34 cellular contexts compared by ENCODE assay signal in the genomic region with DNA sequence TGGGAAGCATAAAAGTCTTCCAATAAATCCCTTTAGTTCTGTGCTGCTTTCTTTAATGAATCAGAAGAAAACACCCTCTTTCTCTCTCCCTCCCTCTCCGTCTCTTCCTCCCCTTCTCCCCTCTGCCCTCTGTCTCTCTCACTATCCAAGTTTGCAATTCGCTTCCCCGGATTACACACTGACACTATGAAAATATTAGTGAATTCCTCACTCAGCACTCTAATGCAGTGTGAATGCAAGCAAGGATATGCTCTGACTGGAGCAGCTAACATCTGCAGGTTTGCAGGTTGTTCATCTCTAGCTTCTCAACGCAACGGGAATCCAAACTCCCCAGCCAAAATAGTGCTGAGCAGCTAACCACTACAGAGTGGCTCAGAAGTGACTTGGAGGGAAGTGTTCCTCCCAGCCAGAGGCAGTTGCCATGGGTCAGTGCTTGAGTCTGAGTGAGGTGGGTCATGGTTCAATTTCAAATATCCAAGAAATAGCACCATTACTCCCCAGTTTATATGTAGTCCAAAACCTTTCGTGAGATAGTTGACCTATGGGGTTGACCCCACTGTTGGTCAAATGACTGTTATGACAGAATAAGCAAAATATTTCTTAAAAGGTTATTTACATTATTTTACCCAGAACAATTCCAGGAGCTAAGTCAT.
DNase-seq lines count a peak whose midpoint lies in the region; FAIRE-seq and TF ChIP-seq lines count a peak whose summit lies in the region.
"Had no signal": no experiment of that assay in that cellular context is flagged by ENCODE, and none has a peak within 500 bp of the region (broad histone marks: within the 10 kb centered on the region; RNA-seq: fewer than 3 reads in every experiment).

No MANE protein-coding gene starts in this region.

- H3K4me2 ChIP-seq in mammary epithelial cell (ENCODE audit: insufficient read depth, low read depth, low read length) (no peak overlapping the region), fibroblast of lung (ENCODE audit: extremely low read depth, insufficient read depth, low read length) (peak overlapping the region; percentile 27)

- BruUV-seq in MCF 10A (replicated peaks; lab: Mats Ljungman, UMichigan): no TSS peak
- no TSS peak for BruUV-seq in mammary epithelial cell (replicated peaks; lab: Mats Ljungman, UMichigan)

- H3K4me3 Mint-ChIP-seq in MCF 10A (ENCODE audit: unreplicated experiment): no peak overlapping the region
- no peak overlapping the region for H3K4me3 Mint-ChIP-seq in activated T-cell treated with anti-CD3 and anti-CD28 coated beads, Interleukin-2, amount 50 U/mL, for 24 hours
- H3K4me3 Mint-ChIP-seq: activated CD4-positive, alpha-beta T cell treated with anti-CD3 and anti-CD28 coated beads for 36 hours; activated T-cell treated with anti-CD3 and anti-CD28 coated beads, Interleukin-2, amount 50 U/mL, for 4 hours; endodermal cell; memory B cell; type B pancreatic cell had no signal

- H3K9ac ChIP-seq in mammary epithelial cell (ENCODE audit: insufficient read depth, low read length): no peak overlapping the region
- H3K9ac ChIP-seq in fibroblast of lung (ENCODE audit: insufficient read depth, low read length): no peak overlapping the region

- 73% methylated on average over 6 of the region's 6 CpGs for WGBS in mammary epithelial cell (ENCODE audit: low coverage, missing lambda C conversion rate)

- POLR2A ChIA-PET in MCF 10A (lab: Yijun Ruan, JAX): interaction anchor here (0.6 to 1.1 kb wide), 4 partner anchors 8 to 92 kb away, joined by 3 to 4 read pairs (median 4); no protein-coding TSS in a partner anchor

- no peak overlapping the region for H3K27ac ChIP-seq in mammary epithelial cell (ENCODE audit: insufficient read depth, low read depth, low read length)
- H3K27ac ChIP-seq in SJSA1: peak overlapping the region; percentile 43
- peak overlapping the region; percentile 42 for H3K27ac ChIP-seq in fibroblast of lung (ENCODE audit: insufficient read depth, low read length)
- H3K27ac ChIP-seq: adrenal gland, colonic mucosa, esophagus squamous epithelium, neutrophil, prostate gland, skin epidermis had no signal

- no peak overlapping the region for H3K27ac Mint-ChIP-seq in MCF 10A (ENCODE audit: low read depth, unreplicated experiment)
- no peak overlapping the region for H3K27ac Mint-ChIP-seq in activated T-cell treated with anti-CD3 and anti-CD28 coated beads, Interleukin-2, amount 50 U/mL, for 24 hours
- H3K27ac Mint-ChIP-seq: activated CD4-positive, alpha-beta T cell treated with anti-CD3 and anti-CD28 coated beads for 36 hours; endodermal cell; memory B cell; type B pancreatic cell had no signal

- H3K36me3 Mint-ChIP-seq in MCF 10A (ENCODE audit: insufficient read depth, unreplicated experiment): no peaks in the 10 kb centered on the region
- no peaks in the 10 kb centered on the region for H3K36me3 Mint-ChIP-seq in activated T-cell treated with anti-CD3 and anti-CD28 coated beads, Interleukin-2, amount 50 U/mL, for 24 hours (ENCODE audit: low read depth)
- H3K36me3 Mint-ChIP-seq: memory B cell, type B pancreatic cell had no signal

- H2AFZ ChIP-seq in mammary epithelial cell (ENCODE audit: low read depth, low read length) (no peak overlapping the region), fibroblast of lung (ENCODE audit: low read length) (no peak overlapping the region)

- no peaks in the 10 kb centered on the region for H3K27me3 ChIP-seq in mammary epithelial cell (ENCODE audit: insufficient read depth, low read length)
- H3K27me3 ChIP-seq in SJSA1 (replicated peaks): no peaks in the 10 kb centered on the region
- H3K27me3 ChIP-seq in fibroblast of lung (ENCODE audit: control insufficient read depth, insufficient read depth, low read length): no peaks in the 10 kb centered on the region
- H3K27me3 ChIP-seq: adrenal gland, colonic mucosa, esophagus squamous epithelium had no signal

- no peaks in the 10 kb centered on the region for H3K27me3 Mint-ChIP-seq in MCF 10A (ENCODE audit: insufficient read depth, unreplicated experiment)
- no peaks in the 10 kb centered on the region for H3K27me3 Mint-ChIP-seq in activated T-cell treated with anti-CD3 and anti-CD28 coated beads, Interleukin-2, amount 50 U/mL, for 24 hours
- H3K27me3 Mint-ChIP-seq: memory B cell had no signal

- no peaks in the 10 kb centered on the region for H3K9me3 Mint-ChIP-seq in MCF 10A (ENCODE audit: unreplicated experiment)
- H3K9me3 Mint-ChIP-seq in activated T-cell treated with anti-CD3 and anti-CD28 coated beads, Interleukin-2, amount 50 U/mL, for 24 hours: no peaks in the 10 kb centered on the region
- H3K9me3 Mint-ChIP-seq: activated T-cell treated with anti-CD3 and anti-CD28 coated beads, Interleukin-2, amount 50 U/mL, for 4 hours; endodermal cell; memory B cell; type B pancreatic cell had no signal

- CTCF ChIA-PET in MCF 10A (lab: Yijun Ruan, JAX): interaction anchor here (0.6 to 1.5 kb wide), 6 partner anchors 9 to 235 kb away, joined by 3 to 5 read pairs (median 4); no protein-coding TSS in a partner anchor
- CTCF ChIA-PET in mammary epithelial cell (lab: Charles Lee; ENCODE audit: low non-redundant PET): no interaction called here

- H3K9me3 ChIP-seq in mammary epithelial cell (replicated peaks; ENCODE audit: insufficient read depth, low read length) (no peaks in the 10 kb centered on the region), SJSA1 (replicated peaks) (no peaks in the 10 kb centered on the region), fibroblast of lung (ENCODE audit: control insufficient read depth, insufficient read depth, low read depth, low read length) (no peaks in the 10 kb centered on the region)
- H3K9me3 ChIP-seq: adrenal gland, colonic mucosa, esophagus squamous epithelium, neutrophil, prostate gland had no signal

- intact Hi-C loops in MCF 10A (cut with micrococcal nuclease): no loop called here
- intact Hi-C loops in mammary epithelial cell (cut with micrococcal nuclease): no loop called here

- peaks cover 23% of the 10 kb centered on the region for H3K4me1 ChIP-seq in mammary epithelial cell (ENCODE audit: insufficient read depth, low read length)
- H3K4me1 ChIP-seq in SJSA1 (replicated peaks): peaks cover 52% of the 10 kb centered on the region
- peaks cover 6% of the 10 kb centered on the region for H3K4me1 ChIP-seq in fibroblast of lung (ENCODE audit: control insufficient read depth, extremely low read depth, insufficient read depth, low read length)
- H3K4me1 ChIP-seq: colonic mucosa, prostate gland had no signal

- no peak for FAIRE-seq in urothelium cell line (lab: Jason Lieb, UNC)
- FAIRE-seq: bronchial epithelial cell, GM12878, RCC 7860 had no signal

- no peaks in the 10 kb centered on the region for H3K79me2 ChIP-seq in mammary epithelial cell (ENCODE audit: insufficient read depth, low read length)
- H3K79me2 ChIP-seq in fibroblast of lung (ENCODE audit: control insufficient read depth, insufficient read depth, low read length): no peaks in the 10 kb centered on the region

- H3K4me1 Mint-ChIP-seq in MCF 10A (ENCODE audit: insufficient read depth, unreplicated experiment): peaks cover 32% of the 10 kb centered on the region
- H3K4me1 Mint-ChIP-seq in activated T-cell treated with anti-CD3 and anti-CD28 coated beads, Interleukin-2, amount 50 U/mL, for 24 hours (ENCODE audit: low read depth): peaks cover 10% of the 10 kb centered on the region

- H3K4me3 ChIP-seq in mammary epithelial cell (replicated peaks in 1 of 3; ENCODE audit: insufficient read depth in 1 of 3, low read depth in 2 of 3, low read length in 3 of 3) (no peak overlapping the region), SJSA1 (no peak overlapping the region), fibroblast of lung (replicated peaks in 1 of 4; ENCODE audit: control extremely low read depth in 1 of 4, insufficient read depth in 1 of 4, low read depth in 3 of 4, low read length in 4 of 4) (no peak overlapping the region)
- H3K4me3 ChIP-seq: adrenal gland, colonic mucosa, esophagus squamous epithelium, GM12878, prostate gland, skin epidermis had no signal

- DNase-seq in MCF 10A (ENCODE audit: unreplicated experiment): no peak
- no peak for DNase-seq in mammary epithelial cell
- DNase-seq in SJSA1 (ENCODE audit: low read depth in 1 of 2, low spot score in 2 of 2): peak in 1 of 2 experiments; percentile 42
- no peak for DNase-seq in fibroblast of lung (ENCODE audit: low read depth in 2 of 2)
- DNase-seq in urothelium cell line (ENCODE audit: low spot score): peak; percentile 9
- DNase-seq in medulla oblongata (ENCODE audit: extremely low spot score): no peak
- DNase-seq in inferior parietal cortex (ENCODE audit: extremely low spot score): no peak
- no peak for DNase-seq in activated T-cell treated with anti-CD3 and anti-CD28 coated beads, Interleukin-2, amount 50 U/mL, for 24 hours
- DNase-seq: 8988T; activated CD4-positive, alpha-beta T cell treated with anti-CD3 and anti-CD28 coated beads for 36 hours; activated CD8-positive, alpha-beta memory T cell treated with anti-CD3 and anti-CD28 coated beads for 24 hours; activated T-cell treated with anti-CD3 and anti-CD28 coated beads, Interleukin-2, amount 50 U/mL, for 4 hours; adrenal gland; colonic mucosa; COR-L47; DND-41; endodermal cell; esophagus squamous epithelium; glutamatergic neuron; KG1; kidney glomerular epithelial cell; MV-4-11; NCI-H146; NCI-H524 treated with DMSO at 0.1 percent for 48 hours; stimulated activated CD4-positive, alpha-beta T cell treated with anti-CD3 and anti-CD28 coated beads, Interleukin-1b, Interleukin-23, amount 100 ng/mL, for 48 hours; T-helper 1 cell had no signal

- H4K20me1 ChIP-seq in mammary epithelial cell (ENCODE audit: insufficient read depth, low read length): no peaks in the 10 kb centered on the region
- H4K20me1 ChIP-seq in fibroblast of lung (ENCODE audit: control insufficient read depth, extremely low read depth, insufficient read depth, low read length): no peaks in the 10 kb centered on the region

- in situ Hi-C loops in mammary epithelial cell (cut with MboI; ENCODE audit: low sequenced_read_pairs in 2 of 2): no loop called here

- no peaks in the 10 kb centered on the region for H3K36me3 ChIP-seq in mammary epithelial cell (ENCODE audit: insufficient read depth, low read length)
- no peaks in the 10 kb centered on the region for H3K36me3 ChIP-seq in SJSA1
- H3K36me3 ChIP-seq in fibroblast of lung (ENCODE audit: control insufficient read depth, insufficient read depth, low read length): no peaks in the 10 kb centered on the region
- H3K36me3 ChIP-seq: adrenal gland, colonic mucosa, esophagus squamous epithelium, neutrophil, prostate gland had no signal

- dilution Hi-C loops in mammary epithelial cell (cut with HindIII; ENCODE audit: low sequenced_read_pairs): no loop called here

- peak; percentile 2 for TF ChIP-seq CTCF in MCF 10A (IDR thresholded peaks at IDR 0.05; ENCODE audit: unreplicated experiment)
- TF ChIP-seq CTCF in mammary epithelial cell (conservative IDR thresholded peaks at IDR 0.05 in 1 of 2, IDR thresholded peaks at IDR 0.05 in 1 of 2; ENCODE audit: extremely low read depth in 1 of 2, insufficient read depth in 1 of 2, low read depth in 1 of 2, low read length in 2 of 2): no peak
- no peak for TF ChIP-seq CTCF in fibroblast of lung (conservative IDR thresholded peaks at IDR 0.05 in 1 of 2, IDR thresholded peaks at IDR 0.05 in 1 of 2; ENCODE audit: low read depth in 1 of 2, low read length in 2 of 2)
